ENCODE assay signal across 8 cellular contexts in the genomic region with DNA sequence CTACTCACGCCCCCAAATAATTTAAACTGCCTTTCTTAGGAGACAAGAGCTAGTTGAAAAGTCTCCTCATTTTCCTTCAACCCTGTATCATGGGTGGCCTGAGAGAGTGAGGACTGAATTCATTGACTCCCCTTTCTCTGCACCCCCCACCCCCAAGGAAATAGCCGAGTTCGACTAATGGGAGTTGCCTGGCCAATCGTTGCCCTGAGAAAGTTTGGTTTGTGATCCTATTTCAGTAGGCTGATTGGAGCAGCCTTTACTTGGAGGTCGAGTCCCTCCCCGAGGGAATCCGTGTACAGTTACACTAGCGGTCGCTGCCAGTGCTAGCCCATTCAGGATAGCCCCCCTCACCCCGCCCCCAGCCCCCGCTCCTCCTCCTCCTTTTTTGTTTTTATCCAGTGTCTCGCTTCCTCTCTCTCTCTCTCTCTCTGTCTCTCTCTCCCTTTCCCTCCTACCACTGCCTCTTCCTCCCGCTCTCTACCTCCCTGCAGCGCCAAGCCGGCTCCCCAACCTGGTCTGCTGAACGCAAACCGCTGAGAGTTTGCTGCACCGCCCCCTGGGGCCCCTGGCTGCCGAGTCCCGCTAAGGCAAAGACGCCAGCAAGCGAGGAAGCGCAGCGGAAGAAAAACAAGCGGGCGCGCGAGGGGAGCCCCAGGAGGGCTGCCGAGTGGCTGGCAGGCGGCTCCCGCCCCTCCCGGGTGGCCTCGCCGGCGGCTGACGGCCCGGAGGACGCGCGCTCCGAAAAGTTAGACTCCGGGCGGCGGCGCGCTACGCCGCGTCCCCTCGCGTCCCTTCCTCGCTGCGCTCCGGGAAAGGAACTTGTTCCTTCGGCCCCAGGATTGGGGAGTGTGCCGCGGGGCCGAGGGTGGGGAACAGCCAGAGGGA. TPM values are rescaled to one million over a fixed set of nuclear protein-coding genes. Genes with fewer than 3 reads are reported as not detected.
DNase-seq lines count a peak whose midpoint lies in the region; ATAC-seq and TF ChIP-seq lines count a peak whose summit lies in the region.

A gene (plus strand): TSS at position 419 of the 885 bp plus-strand sequence. CDS start 524 bp downstream, outside the sequence.

- H3K27ac ChIP-seq in Panc1 (ENCODE audit: low read length): no peak within 1 kb of the TSS

- H3K27ac Mint-ChIP-seq in progenitor cell of endocrine pancreas: peak within 1 kb of the TSS; percentile 29

- no peaks in the 10 kb centered on the region; the same call in 1 of the 2 replicates for H3K36me3 ChIP-seq in Panc1 (ENCODE audit: control insufficient read depth, insufficient read depth, low read length)

- peak within 1 kb of the TSS; percentile 36 to 38 for H3K4me3 ChIP-seq in Panc1 (ENCODE audit: low read depth in 2 of 2, low read length in 2 of 2)

- DNase-seq in NCI-H2081 (lab: John Stamatoyannopoulos, UW) (peak; percentile 58 to 81), NCI-H2081 treated with DMSO at 0.1 percent for 48 hours (lab: John Stamatoyannopoulos, UW) (no peak), Panc1 (ENCODE audit: low read depth, low spot score) (no peak), activated gamma-delta T cell (lab: John Stamatoyannopoulos, UW) (peak; percentile 60), Right ventricle myocardium inferior (ENCODE audit: missing footprints) (peak; percentile 80), progenitor cell of endocrine pancreas (ENCODE audit: low spot score, unreplicated experiment) (peak; percentile 48), ureter (ENCODE audit: low spot score) (peak; percentile 50)

- intact Hi-C loops in Panc1 (cut with micrococcal nuclease; ENCODE audit: unreplicated experiment): no loop called here
- intact Hi-C loops in Right ventricle myocardium inferior (cut with DNase I): no loop called here

- POLR2A ChIA-PET in Panc1 (lab: Charles Lee): no interaction called here

- H3K9me3 Mint-ChIP-seq in progenitor cell of endocrine pancreas (ENCODE audit: low read depth): no peaks in the 10 kb centered on the region

- CTCF ChIA-PET in Panc1 (lab: Charles Lee): no interaction called here

- peaks cover 20% of the 10 kb centered on the region for H3K4me1 Mint-ChIP-seq in progenitor cell of endocrine pancreas (ENCODE audit: low read depth)

- BruUV-seq in Panc1 (replicated peaks; lab: Mats Ljungman, UMichigan): no TSS peak

- peak within 1 kb of the TSS; percentile 79 for H3K4me3 Mint-ChIP-seq in progenitor cell of endocrine pancreas (ENCODE audit: low read depth)

- H3K27me3 Mint-ChIP-seq in progenitor cell of endocrine pancreas: peaks cover 23% of the 10 kb centered on the region

- peaks cover 30% of the 10 kb centered on the region for H3K27me3 ChIP-seq in Panc1 (ENCODE audit: control insufficient read depth, insufficient read depth, low read length)

- peaks cover 1% of the 10 kb centered on the region for H3K36me3 Mint-ChIP-seq in progenitor cell of endocrine pancreas (ENCODE audit: insufficient read depth)

- no peak for TF ChIP-seq CTCF in Panc1 (IDR thresholded peaks at IDR 0.05)
- TF ChIP-seq CTCF in progenitor cell of endocrine pancreas (IDR thresholded peaks at IDR 0.05; ENCODE audit: unreplicated experiment): peak; percentile 23

- no peaks in the 10 kb centered on the region for H3K4me1 ChIP-seq in Panc1 (ENCODE audit: control insufficient read depth, insufficient read depth, low read length)

- in situ Hi-C loops in Panc1 (cut with HindIII; ENCODE audit: low pct_unique_long_range_greater_than_20kb, low sequenced_read_pairs): no loop called here

- H3K9me3 ChIP-seq in Panc1 (ENCODE audit: control insufficient read depth, insufficient read depth, low read depth, low read length): no peaks in the 10 kb centered on the region

- ATAC-seq in HG03280 (IDR thresholded peaks at IDR 0.05; ENCODE audit: unreplicated experiment) (peak; percentile 63), Panc1 (peak; percentile 65), Right ventricle myocardium inferior (peak; percentile 65)

RNA-seq across cellular contexts. Expression of the gene that starts here (rescaled TPM):
- total RNA-seq in Panc1 (2021; ENCODE audit: unreplicated experiment): 0.46 TPM
- polyA plus RNA-seq in Panc1 (2012; ENCODE audit: insufficient read length): not detected
- total RNA-seq in Right ventricle myocardium inferior: 17.6 TPM
- total RNA-seq in progenitor cell of endocrine pancreas: 4.5 and 5.1 TPM in 2 replicates
- total RNA-seq in ureter: 3.5 TPM

Comparison
In these comparisons a context has a peak if more than half of its experiments do, and no peak if none do; other contexts are left out.
1. DNase-seq: peak in NCI-H2081 (2 of 2), activated gamma-delta T cell (single experiment), Right ventricle myocardium inferior (single experiment), progenitor cell of endocrine pancreas (single experiment) and ureter (single experiment); none in NCI-H2081 treated with DMSO at 0.1 percent for 48 hours (single experiment) and Panc1 (single experiment).
2. Peak in ATAC-seq and H3K4me3 ChIP-seq in Panc1; RNA of the gene not detected or under 1 TPM.
3. Peak in every context shown above with its lines, with median percentiles within 50 percentile points of each other: ATAC-seq.